Comparison of ENCODE assay signal across 17 cellular contexts in the genomic region with DNA sequence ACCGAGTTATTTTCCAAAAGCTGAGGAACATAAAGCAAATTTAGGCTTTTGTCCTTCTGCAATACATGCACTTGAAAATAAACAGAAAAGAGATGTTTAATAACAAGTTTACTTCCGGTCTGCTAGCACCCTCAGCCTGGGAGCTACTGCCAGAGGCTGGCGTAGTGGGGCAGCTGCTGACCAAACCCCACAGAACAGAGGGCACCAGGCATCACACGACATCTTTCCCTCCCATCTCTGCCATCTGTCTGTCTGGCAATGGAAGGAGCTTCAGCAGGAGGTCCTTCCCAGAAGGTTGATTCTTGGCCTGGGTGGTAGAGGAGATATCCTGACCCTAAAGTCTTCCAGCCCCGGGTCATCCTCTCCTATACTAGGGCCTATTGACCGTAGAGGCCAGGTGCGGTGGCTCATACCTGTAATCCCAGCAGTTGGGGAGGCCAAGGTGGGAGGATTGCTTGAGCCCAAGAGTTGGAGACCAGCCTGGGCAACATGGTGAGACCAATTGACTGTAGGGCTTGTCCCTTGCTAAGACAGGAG. TPM values are rescaled to one million over a fixed set of nuclear protein-coding genes. Genes with fewer than 3 reads are reported as not detected.
A peak's percentile ranks its signal among the peaks of the same experiment; 100 is the strongest.
DNase-seq lines count a peak whose midpoint lies in the region; TF ChIP-seq lines count a peak whose summit lies in the region.
"Had no signal": no experiment of that assay in that cellular context is flagged by ENCODE, and none has a peak within 500 bp of the region (broad histone marks: within the 10 kb centered on the region; RNA-seq: fewer than 3 reads in every experiment).

No MANE protein-coding gene starts in this region.

- H3K27ac Mint-ChIP-seq in CD14-positive monocyte, result no peak overlapping the region
- H3K27ac Mint-ChIP-seq: activated CD8-positive, alpha-beta T cell treated with anti-CD3 and anti-CD28 coated beads, Interleukin-2, amount 10 ng/mL, durations not matched to agents 7 days and 5 days; T-helper 17 cell had no signal

- peaks cover 0 to 10% (median 6%) of the 10 kb centered on the region in 7 donors for H3K9me3 Mint-ChIP-seq in CD14-positive monocyte
- H3K9me3 Mint-ChIP-seq: activated naive CD4-positive, alpha-beta T cell treated with anti-CD3 and anti-CD28 coated beads, Interleukin-2, amount 50 U/mL, for 72 hours had no signal

- H3K27me3 Mint-ChIP-seq in CD14-positive monocyte (ENCODE audit: low read depth in 3 of 3), result peaks cover 1 to 4% (median 3%) of the 10 kb centered on the region in 3 donors
- H3K27me3 Mint-ChIP-seq: T-helper 17 cell had no signal

- no peak for TF ChIP-seq CTCF in right atrium auricular region (IDR thresholded peaks at IDR 0.05)
- no peak for TF ChIP-seq CTCF in esophagus muscularis mucosa (IDR thresholded peaks at IDR 0.05)
- TF ChIP-seq CTCF in sigmoid colon (IDR thresholded peaks at IDR 0.05), result no peak
- no peak for TF ChIP-seq CTCF in CD14-positive monocyte (IDR thresholded peaks at IDR 0.05)
- TF ChIP-seq CTCF in lower leg skin (IDR thresholded peaks at IDR 0.05), result no peak

- intact Hi-C loops in cardiac septum (cut with DNase I), result no loop called here
- intact Hi-C loops in esophagus muscularis mucosa (cut with DNase I), result no loop called here
- intact Hi-C loops in sigmoid colon (cut with DNase I), result no loop called here
- intact Hi-C loops in CD14-positive monocyte (cut with micrococcal nuclease), result no loop called here
- intact Hi-C loops in lower leg skin (cut with DNase I; ENCODE audit: low total_unique reads), result no loop called here

- H3K9me3 ChIP-seq in right atrium auricular region, result no peaks in the 10 kb centered on the region
- H3K9me3 ChIP-seq in esophagus muscularis mucosa, result no peaks in the 10 kb centered on the region
- H3K9me3 ChIP-seq in sigmoid colon, result no peaks in the 10 kb centered on the region
- H3K9me3 ChIP-seq: prostate gland had no signal

- TF ChIP-seq POLR2A in esophagus muscularis mucosa (IDR thresholded peaks at IDR 0.05; ENCODE audit: low read depth) (no peak), sigmoid colon (IDR thresholded peaks at IDR 0.05) (no peak), lower leg skin (IDR thresholded peaks at IDR 0.05) (no peak)

- H3K4me3 ChIP-seq in right atrium auricular region (no peak overlapping the region), esophagus muscularis mucosa (no peak overlapping the region), sigmoid colon (no peak overlapping the region), lower leg skin (ENCODE audit: low read depth, poor library complexity, severe bottlenecking) (no peak overlapping the region)
- H3K4me3 ChIP-seq: prostate gland had no signal

- H3K4me3 Mint-ChIP-seq in CD14-positive monocyte, result no peak overlapping the region
- H3K4me3 Mint-ChIP-seq: activated CD8-positive, alpha-beta T cell treated with anti-CD3 and anti-CD28 coated beads, Interleukin-2, amount 10 ng/mL, durations not matched to agents 7 days and 5 days; T-helper 17 cell had no signal

- WGBS in esophagus muscularis mucosa, result 92% methylated on average over 7 of the region's 7 CpGs
- 92% methylated on average over 7 of the region's 7 CpGs for WGBS in sigmoid colon, 2 donors
- 86 to 94% methylated on average over 7 of the region's 7 CpGs for WGBS in lower leg skin, 2 donors

- H3K4me1 ChIP-seq in right atrium auricular region, result peaks cover 0 to 87% of the 10 kb centered on the region in 2 donors
- H3K4me1 ChIP-seq in esophagus muscularis mucosa, result peaks cover 75 to 88% (median 83%) of the 10 kb centered on the region in 4 donors
- H3K4me1 ChIP-seq in sigmoid colon, result peaks cover 0 to 82% (median 71%) of the 10 kb centered on the region in 4 donors

- DNase-seq in right atrium auricular region (ENCODE audit: low spot score) (no peak), cardiac septum (ENCODE audit: low spot score) (no peak), esophagus muscularis mucosa (ENCODE audit: extremely low spot score) (no peak), sigmoid colon (no peak), CD14-positive monocyte (ENCODE audit: low spot score) (no peak), dedifferentiated amniotic fluid mesenchymal stem cell (ENCODE audit: extremely low spot score) (no peak), lower leg skin (ENCODE audit: low spot score in 2 of 2) (no peak)
- no peak for DNase-seq in activated CD4-positive, alpha-beta T cell treated with anti-CD3 and anti-CD28 coated beads for 4 hours
- DNase-seq: activated CD8-positive, alpha-beta T cell treated with anti-CD3 and anti-CD28 coated beads, Interleukin-2, amount 10 ng/mL, durations not matched to agents 7 days and 5 days; aorta; DMS53; GOT3; NCI-H146; NCI-H2107; T-helper 17 cell had no signal

- H3K36me3 ChIP-seq in right atrium auricular region, result peaks cover 28% of the 10 kb centered on the region
- peaks cover 10 to 30% (median 18%) of the 10 kb centered on the region in 4 donors for H3K36me3 ChIP-seq in esophagus muscularis mucosa
- H3K36me3 ChIP-seq in sigmoid colon, result peaks cover 0 to 16% (median 3%) of the 10 kb centered on the region in 4 donors

- TF ChIP-seq EP300 in esophagus muscularis mucosa (IDR thresholded peaks at IDR 0.05) (no peak), sigmoid colon (IDR thresholded peaks at IDR 0.05) (no peak)

- H3K27me3 ChIP-seq in right atrium auricular region, result no peaks in the 10 kb centered on the region
- no peaks in the 10 kb centered on the region for H3K27me3 ChIP-seq in esophagus muscularis mucosa
- no peaks in the 10 kb centered on the region for H3K27me3 ChIP-seq in sigmoid colon

- H3K36me3 Mint-ChIP-seq in CD14-positive monocyte, result no peaks in the 10 kb centered on the region
- H3K36me3 Mint-ChIP-seq: activated naive CD4-positive, alpha-beta T cell treated with anti-CD3 and anti-CD28 coated beads, Interleukin-2, amount 50 U/mL, for 72 hours had no signal

- peak overlapping the region; percentile 76 to 78 for H3K27ac ChIP-seq in right atrium auricular region
- H3K27ac ChIP-seq in esophagus muscularis mucosa (replicated peaks in 1 of 4), result peak overlapping the region in 3 of 4 donors; percentile 19 to 92 (median 91)
- peak overlapping the region; percentile 86 to 96 (median 90) for H3K27ac ChIP-seq in sigmoid colon

- H3K4me1 Mint-ChIP-seq in CD14-positive monocyte, result peaks cover 3% of the 10 kb centered on the region

RNA-seq across cellular contexts. Expression of a gene that starts 47.8 kb away (rescaled TPM):
- total RNA-seq in right atrium auricular region, result 10 to 100 TPM; 21.3 to 45.4 TPM
- total RNA-seq in cardiac septum, result 24.4 TPM
- total RNA-seq in esophagus muscularis mucosa, result 10 to 100 TPM; 24.1 to 43.0 (median 38.7) TPM
- total RNA-seq in sigmoid colon, result 10 to 100 TPM; 12.8 to 25.5 (median 16.5) TPM
- 1 to 10 TPM in 1 of 3 donors, under 1 TPM in 2; 0.23 to 3.6 (median 0.60) TPM for polyA plus RNA-seq in sigmoid colon
- polyA plus RNA-seq in CD14-positive monocyte, result not detected
- 10 to 100 TPM; 15.7 to 33.0 (median 20.6) TPM for total RNA-seq in lower leg skin
- total RNA-seq: activated CD8-positive, alpha-beta T cell treated with anti-CD3 and anti-CD28 coated beads, Interleukin-2, amount 10 ng/mL, durations not matched to agents 7 days and 5 days; T-helper 17 cell had no signal
